Comparison of ENCODE assay signal across 17 cellular contexts in the genomic region with DNA sequence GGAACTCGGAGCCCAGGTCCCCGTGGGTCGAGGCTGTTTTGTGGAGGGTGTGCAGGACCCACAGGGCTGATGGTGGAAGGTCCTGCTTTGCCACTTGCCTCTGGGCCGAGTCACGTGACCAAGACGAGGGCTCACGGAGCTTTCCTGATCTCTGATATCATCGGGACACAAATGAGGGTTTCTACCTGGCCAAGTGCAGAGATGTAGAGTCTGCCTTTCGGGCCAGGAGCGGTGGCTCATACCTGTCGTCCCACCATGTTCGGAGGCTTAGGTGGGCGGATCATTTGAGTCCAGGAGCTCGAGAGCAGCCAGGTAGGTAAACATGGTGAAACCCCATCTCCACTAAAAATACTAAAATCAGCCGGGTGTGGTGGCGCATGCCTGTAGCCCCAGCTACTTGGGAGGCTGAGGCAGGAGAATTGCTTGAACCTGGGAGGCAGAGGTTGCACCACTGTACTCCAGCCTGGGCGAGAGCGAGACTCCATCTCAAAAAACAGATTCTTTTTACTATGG. TPM values are rescaled to one million over a fixed set of nuclear protein-coding genes. Genes with fewer than 3 reads are reported as not detected.
A peak's percentile ranks its signal among the peaks of the same experiment; 100 is the strongest.
DNase-seq lines count a peak whose midpoint lies in the region; TF ChIP-seq lines count a peak whose summit lies in the region.
"Had no signal": no experiment of that assay in that cellular context is flagged by ENCODE, and none has a peak within 500 bp of the region (broad histone marks: within the 10 kb centered on the region; RNA-seq: fewer than 3 reads in every experiment).

No MANE protein-coding gene starts in this region.

- H3K27ac Mint-ChIP-seq in activated CD4-positive, alpha-beta T cell treated with anti-CD3 and anti-CD28 coated beads, Interleukin-2, amount 10 ng/mL, durations not matched to agents 24 days and 14 days = no peak overlapping the region
- H3K27ac Mint-ChIP-seq in osteocyte (ENCODE audit: unreplicated experiment) = peak overlapping the region; percentile 27
- H3K27ac Mint-ChIP-seq: activated T-cell treated with anti-CD3 and anti-CD28 coated beads, Interleukin-2, amount 50 U/mL, for 72 hours had no signal

- H3K27me3 Mint-ChIP-seq in activated CD4-positive, alpha-beta T cell treated with anti-CD3 and anti-CD28 coated beads, Interleukin-2, amount 10 ng/mL, durations not matched to agents 24 days and 14 days = no peaks in the 10 kb centered on the region
- H3K27me3 Mint-ChIP-seq in osteocyte (ENCODE audit: unreplicated experiment) = no peaks in the 10 kb centered on the region
- H3K27me3 Mint-ChIP-seq: naive thymus-derived CD8-positive, alpha-beta T cell had no signal

- H3K27me3 ChIP-seq in brain microvascular endothelial cell (replicated peaks) = no peaks in the 10 kb centered on the region
- H3K27me3 ChIP-seq: uterus had no signal

- intact Hi-C loops in activated CD4-positive, alpha-beta T cell treated with anti-CD3 and anti-CD28 coated beads, Interleukin-2, amount 10 ng/mL, durations not matched to agents 24 days and 14 days (cut with micrococcal nuclease) = no loop called here

- no peak overlapping the region for H3K4me3 ChIP-seq in brain microvascular endothelial cell (ENCODE audit: low read depth, low read length)
- H3K4me3 ChIP-seq: uterus had no signal

- peaks cover 80% of the 10 kb centered on the region for H3K36me3 Mint-ChIP-seq in activated CD4-positive, alpha-beta T cell treated with anti-CD3 and anti-CD28 coated beads, Interleukin-2, amount 10 ng/mL, durations not matched to agents 24 days and 14 days (ENCODE audit: low read depth)
- peaks cover 29% of the 10 kb centered on the region for H3K36me3 Mint-ChIP-seq in osteocyte (ENCODE audit: unreplicated experiment)

- peaks cover 58% of the 10 kb centered on the region for H3K36me3 ChIP-seq in brain microvascular endothelial cell (replicated peaks)
- H3K36me3 ChIP-seq: uterus had no signal

- in situ Hi-C loops in brain microvascular endothelial cell (cut with HindIII; ENCODE audit: low pct_ligation_motif_present, low sequenced_read_pairs) = no loop called here

- TF ChIP-seq CTCF in osteocyte (IDR thresholded peaks at IDR 0.05) (no peak), brain microvascular endothelial cell (IDR thresholded peaks at IDR 0.05; ENCODE audit: low read depth, low read length, missing control alignments) (no peak)

- peak; percentile 57 for DNase-seq in activated CD4-positive, alpha-beta T cell treated with anti-CD3 and anti-CD28 coated beads, Interleukin-2, amount 10 ng/mL, durations not matched to agents 24 days and 14 days
- no peak for DNase-seq in activated CD4-positive, alpha-beta T cell treated with anti-CD3 and anti-CD28 coated beads for 48 hours
- DNase-seq in ecto neural progenitor cell (ENCODE audit: low spot score) = peak; percentile 38
- DNase-seq in osteocyte (ENCODE audit: extremely low spot score, unreplicated experiment) = no peak
- no peak for DNase-seq in activated CD4-positive, CD25-positive, alpha-beta regulatory T cell treated with anti-CD3 and anti-CD28 coated beads, Interleukin-2, amount 50 U/mL, for 72 hours
- DNase-seq in SHP77 treated with DMSO at 0.1 percent for 48 hours (lab: John Stamatoyannopoulos, UW) = no peak
- no peak for DNase-seq in brain microvascular endothelial cell
- DNase-seq: activated T-cell treated with anti-CD3 and anti-CD28 coated beads, Interleukin-2, amount 50 U/mL, for 72 hours; GF-D8; hippocampal formation; NCI-H1694 treated with DMSO at 0.1 percent for 48 hours; NCI-H524; stimulated activated CD4-positive, alpha-beta T cell treated with anti-CD3 and anti-CD28 coated beads, Interleukin-4, amount 100 ng/mL, for 24 hours; uterus had no signal

- peak; percentile 34 for TF ChIP-seq POLR2A in GM18526 (IDR thresholded peaks at IDR 0.05; ENCODE audit: extremely low read depth, insufficient read length)

- H3K27ac ChIP-seq in brain microvascular endothelial cell = no peak overlapping the region
- H3K27ac ChIP-seq: uterus had no signal

- no peak overlapping the region for H3K4me3 Mint-ChIP-seq in activated CD4-positive, alpha-beta T cell treated with anti-CD3 and anti-CD28 coated beads, Interleukin-2, amount 10 ng/mL, durations not matched to agents 24 days and 14 days
- no peak overlapping the region for H3K4me3 Mint-ChIP-seq in osteocyte (ENCODE audit: unreplicated experiment)
- H3K4me3 Mint-ChIP-seq: activated T-cell treated with anti-CD3 and anti-CD28 coated beads, Interleukin-2, amount 50 U/mL, for 72 hours had no signal

- H3K4me1 Mint-ChIP-seq in activated CD4-positive, alpha-beta T cell treated with anti-CD3 and anti-CD28 coated beads, Interleukin-2, amount 10 ng/mL, durations not matched to agents 24 days and 14 days = peaks cover 14% of the 10 kb centered on the region
- H3K4me1 Mint-ChIP-seq in osteocyte (ENCODE audit: unreplicated experiment) = peaks cover 13% of the 10 kb centered on the region

- no peaks in the 10 kb centered on the region for H3K9me3 Mint-ChIP-seq in activated CD4-positive, alpha-beta T cell treated with anti-CD3 and anti-CD28 coated beads, Interleukin-2, amount 10 ng/mL, durations not matched to agents 24 days and 14 days
- no peaks in the 10 kb centered on the region for H3K9me3 Mint-ChIP-seq in osteocyte (ENCODE audit: unreplicated experiment)
- H3K9me3 Mint-ChIP-seq: activated T-cell treated with anti-CD3 and anti-CD28 coated beads, Interleukin-2, amount 50 U/mL, for 72 hours; naive thymus-derived CD8-positive, alpha-beta T cell had no signal

RNA-seq across cellular contexts. Expression of gene SLC25A6, which starts 7.1 kb away (rescaled TPM):
- total RNA-seq in activated CD4-positive, alpha-beta T cell treated with anti-CD3 and anti-CD28 coated beads, Interleukin-2, amount 10 ng/mL, durations not matched to agents 24 days and 14 days = 302 and 306 TPM in 2 replicates
- 394 and 402 TPM in 2 replicates for total RNA-seq in osteocyte

RNA-seq across cellular contexts. Expression of gene IL3RA, which starts 48.2 kb away (rescaled TPM):
- 3.1 and 3.4 TPM in 2 replicates for total RNA-seq in activated CD4-positive, alpha-beta T cell treated with anti-CD3 and anti-CD28 coated beads, Interleukin-2, amount 10 ng/mL, durations not matched to agents 24 days and 14 days
- total RNA-seq in osteocyte = 0.24 TPM in 1 of 2 replicates, not detected in the other
- total RNA-seq: LHCN-M2 had no signal

Comparison
In these comparisons a context has a peak if more than half of its experiments do, and no peak if none do; other contexts are left out.
1. DNase-seq: peak in activated CD4-positive, alpha-beta T cell treated with anti-CD3 and anti-CD28 coated beads, Interleukin-2, amount 10 ng/mL, durations not matched to agents 24 days and 14 days (single experiment) and ecto neural progenitor cell (single experiment); none in activated CD4-positive, alpha-beta T cell treated with anti-CD3 and anti-CD28 coated beads for 48 hours (single experiment), osteocyte (single experiment), activated CD4-positive, CD25-positive, alpha-beta regulatory T cell treated with anti-CD3 and anti-CD28 coated beads, Interleukin-2, amount 50 U/mL, for 72 hours (single experiment), SHP77 treated with DMSO at 0.1 percent for 48 hours (single experiment) and brain microvascular endothelial cell (single experiment).